ENCODE assay signal across 8 cellular contexts in the genomic region with DNA sequence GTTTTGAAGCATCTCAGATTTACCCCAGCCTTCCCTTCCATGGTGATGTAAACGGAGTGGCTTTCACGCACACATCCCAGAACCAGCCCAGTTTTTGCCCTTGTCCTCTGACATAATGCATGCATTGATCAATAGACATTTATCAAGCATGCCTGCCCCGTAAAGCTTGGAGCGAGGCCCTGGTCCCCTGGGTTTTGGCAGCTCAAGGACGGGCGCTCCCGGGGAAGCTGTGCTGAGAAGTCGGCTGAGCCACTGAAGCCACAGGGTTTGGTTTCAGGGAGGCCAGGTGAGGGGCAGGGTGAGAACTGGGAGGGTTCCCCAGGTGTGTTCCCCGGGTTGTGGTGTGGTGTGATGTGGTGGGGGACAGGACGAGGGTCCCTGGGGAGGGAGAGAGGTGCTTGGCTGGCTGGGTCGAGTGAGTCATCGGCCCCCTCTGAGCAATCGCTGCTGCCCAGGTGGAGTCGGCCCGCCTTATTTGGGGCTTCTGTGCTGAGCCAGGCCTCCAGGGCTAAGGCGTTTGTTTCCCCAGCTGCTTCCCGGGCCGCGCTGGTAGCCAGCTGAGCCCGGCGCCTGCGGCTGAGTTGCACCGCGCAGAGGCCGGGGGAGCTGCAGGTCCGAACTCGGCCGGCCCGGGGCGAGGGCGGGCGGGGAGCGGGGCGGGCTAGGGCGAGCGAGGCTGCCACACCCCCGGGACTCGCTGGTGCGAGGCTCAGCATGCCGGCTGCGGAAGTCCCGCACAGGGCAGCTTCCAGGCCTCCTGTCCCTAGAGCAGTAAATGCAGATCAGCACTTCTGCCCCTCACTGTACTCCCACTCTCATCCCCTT. TPM values are rescaled to one million over a fixed set of nuclear protein-coding genes. Genes with fewer than 3 reads are reported as not detected.
DNase-seq lines count a peak whose midpoint lies in the region; ATAC-seq and TF ChIP-seq lines count a peak whose summit lies in the region.

No MANE protein-coding gene starts in this region.

- no peaks in the 10 kb centered on the region for H3K36me3 Mint-ChIP-seq in T-helper 17 cell (ENCODE audit: low read depth)

- in situ Hi-C loops in astrocyte of the spinal cord (cut with HindIII; ENCODE audit: low sequenced_read_pairs) = no loop called here

- intact Hi-C loops in Right ventricle myocardium inferior (cut with DNase I) (no loop called here), cardiac septum (cut with DNase I) (no loop called here)

- H3K9me3 ChIP-seq in T-helper 17 cell (ENCODE audit: control insufficient read depth, low read length, poor library complexity, severe bottlenecking) = no peaks in the 10 kb centered on the region

- no peak overlapping the region for H3K4me3 ChIP-seq in astrocyte of the spinal cord (ENCODE audit: low read depth, low read length)

- no peak for TF ChIP-seq CTCF in astrocyte of the spinal cord (IDR thresholded peaks at IDR 0.05; ENCODE audit: low read depth, low read length)

- peaks cover 58% of the 10 kb centered on the region for H3K4me1 Mint-ChIP-seq in T-helper 17 cell

- DNase-seq in Right ventricle myocardium inferior (ENCODE audit: missing footprints) (peak; percentile 87), cardiac septum (ENCODE audit: low spot score) (no peak), T-helper 17 cell (peak; percentile 49 to 83 (median 59)), astrocyte of the spinal cord (ENCODE audit: low read depth, low spot score) (peak; percentile 71), islet precursor cell (peak; percentile 96), GM19240 (ENCODE audit: insufficient read length, low spot score) (no peak)
- DNase-seq in stimulated activated CD4-positive, alpha-beta T cell treated with anti-CD3 and anti-CD28 coated beads, Interleukin-4, amount 100 ng/mL, for 4 hours = peak; percentile 51 to 60

- H3K27me3 Mint-ChIP-seq in T-helper 17 cell = no peaks in the 10 kb centered on the region

- ATAC-seq in Right ventricle myocardium inferior (peak; percentile 84), HG03442 (IDR thresholded peaks at IDR 0.05; ENCODE audit: unreplicated experiment) (peak; percentile 53), T-helper 17 cell (peak; percentile 62)

- H3K4me3 Mint-ChIP-seq in T-helper 17 cell = peak overlapping the region; percentile 90

- peak overlapping the region; percentile 98 for H3K27ac Mint-ChIP-seq in T-helper 17 cell

RNA-seq across cellular contexts. Expression of gene ATP2B4, which starts 23.6 kb away (rescaled TPM):
- total RNA-seq in Right ventricle myocardium inferior (87.1 TPM), cardiac septum (227 TPM), T-helper 17 cell (10 to 100 TPM; 92.5 to 99.2 TPM)

Comparison
In these comparisons a context has a peak if more than half of its experiments do, and no peak if none do; other contexts are left out.
1. DNase-seq: peak in Right ventricle myocardium inferior (single experiment), T-helper 17 cell (3 of 3), astrocyte of the spinal cord (single experiment), islet precursor cell (single experiment) and stimulated activated CD4-positive, alpha-beta T cell treated with anti-CD3 and anti-CD28 coated beads, Interleukin-4, amount 100 ng/mL, for 4 hours (2 of 2); none in cardiac septum (single experiment) and GM19240 (single experiment).
2. Peak in every context shown above with its lines, with median percentiles within 50 percentile points of each other: ATAC-seq.